In the genomic region with DNA sequence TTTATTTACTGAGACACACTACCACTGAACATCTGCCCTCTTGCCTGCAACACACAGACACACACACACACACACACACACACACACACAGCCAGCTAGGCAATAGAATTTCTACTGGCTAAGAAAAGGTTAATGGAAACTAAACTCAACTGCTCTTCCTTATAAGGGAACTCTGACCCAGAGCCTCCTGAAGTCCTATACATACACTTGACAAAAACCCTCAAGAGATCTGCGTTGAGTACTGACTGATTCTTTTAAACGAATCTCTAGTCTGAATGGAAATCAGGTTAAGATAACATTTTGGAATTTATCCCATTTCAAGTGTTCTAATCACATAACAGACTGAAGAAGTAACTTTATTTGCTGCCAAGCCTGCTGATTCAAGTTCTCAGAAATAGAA, we compare ENCODE assay signal across 26 cellular contexts. TPM values are rescaled to one million over a fixed set of nuclear protein-coding genes. Genes with fewer than 3 reads are reported as not detected.
"Had no signal": no experiment of that assay in that cellular context is flagged by ENCODE, and none has a peak within 500 bp of the region (broad histone marks: within the 10 kb centered on the region; RNA-seq: fewer than 3 reads in every experiment).

No MANE protein-coding gene starts in this region.

- H3K4me3 Mint-ChIP-seq: activated CD8-positive, alpha-beta T cell treated with anti-CD3 and anti-CD28 coated beads for 36 hours; activated naive CD8-positive, alpha-beta T cell treated with anti-CD3 and anti-CD28 coated beads, Interleukin-2, amount 10 ng/mL, durations not matched to agents 7 days and 5 days; central memory CD8-positive, alpha-beta T cell; T-helper 1 cell treated with Interleukin-12 subunit alpha and Interleukin-12 subunit beta and Interleukin-4 antibody, amounts not matched to agents 30 μg/mL and 1 μg/mL, for 36 hours had no signal

- H3K27me3 ChIP-seq: adrenal gland, body of pancreas had no signal

- H3K4me1 ChIP-seq: body of pancreas had no signal

- DNase-seq: activated CD4-positive, alpha-beta T cell treated with anti-CD3 and anti-CD28 coated beads for 4 hours; activated CD8-positive, alpha-beta memory T cell treated with anti-CD3 and anti-CD28 coated beads, Interleukin-2, amount 50 U/mL, for 4 hours; activated CD8-positive, alpha-beta T cell treated with anti-CD3 and anti-CD28 coated beads for 36 hours; activated naive CD4-positive, alpha-beta T cell treated with anti-CD3 and anti-CD28 coated beads, Interleukin-2, amount 50 U/mL, for 16 hours; activated naive CD8-positive, alpha-beta T cell treated with anti-CD3 and anti-CD28 coated beads, Interleukin-2, amount 10 ng/mL, durations not matched to agents 7 days and 5 days; adrenal gland; anterior cingulate cortex; body of pancreas; Kasumi-1; KBM-7; NCI-H1105 treated with DMSO at 0.1 percent for 48 hours; NCI-H1436 treated with DMSO at 0.1 percent for 48 hours; NCI-H187 treated with DMSO at 0.1 percent for 48 hours; NCI-H2081 treated with DMSO at 0.1 percent for 48 hours; NCI-H2171 treated with DMSO at 0.1 percent for 48 hours; NCI-H345; NCI-H510A; NCI-H526 treated with DMSO at 0.1 percent for 48 hours; NCI-H82; SHP77 treated with DMSO at 0.1 percent for 48 hours; T-helper 9 cell; WERI-Rb-1 had no signal

- ATAC-seq: activated CD4-positive, CD25-positive, alpha-beta regulatory T cell treated with anti-CD3 and anti-CD28 coated beads, Interleukin-2, amount 50 U/mL, for 24 hours; activated CD8-positive, alpha-beta T cell treated with anti-CD3 and anti-CD28 coated beads for 36 hours; body of pancreas had no signal

- H3K27me3 Mint-ChIP-seq: activated CD8-positive, alpha-beta T cell treated with anti-CD3 and anti-CD28 coated beads for 36 hours; activated naive CD8-positive, alpha-beta T cell treated with anti-CD3 and anti-CD28 coated beads, Interleukin-2, amount 10 ng/mL, durations not matched to agents 7 days and 5 days; central memory CD8-positive, alpha-beta T cell had no signal

- H3K27ac Mint-ChIP-seq: activated CD8-positive, alpha-beta T cell treated with anti-CD3 and anti-CD28 coated beads for 36 hours; activated naive CD8-positive, alpha-beta T cell treated with anti-CD3 and anti-CD28 coated beads, Interleukin-2, amount 10 ng/mL, durations not matched to agents 7 days and 5 days; T-helper 1 cell treated with Interleukin-12 subunit alpha and Interleukin-12 subunit beta and Interleukin-4 antibody, amounts not matched to agents 30 μg/mL and 1 μg/mL, for 36 hours had no signal

- H3K9me3 ChIP-seq: adrenal gland, body of pancreas had no signal

- H3K9me3 Mint-ChIP-seq: activated CD8-positive, alpha-beta T cell treated with anti-CD3 and anti-CD28 coated beads for 36 hours; activated naive CD8-positive, alpha-beta T cell treated with anti-CD3 and anti-CD28 coated beads, Interleukin-2, amount 10 ng/mL, durations not matched to agents 7 days and 5 days; T-helper 1 cell treated with Interleukin-12 subunit alpha and Interleukin-12 subunit beta and Interleukin-4 antibody, amounts not matched to agents 30 μg/mL and 1 μg/mL, for 36 hours had no signal

- H3K27ac ChIP-seq: adrenal gland, body of pancreas, WERI-Rb-1 had no signal

- H3K36me3 Mint-ChIP-seq: activated naive CD8-positive, alpha-beta T cell treated with anti-CD3 and anti-CD28 coated beads, Interleukin-2, amount 10 ng/mL, durations not matched to agents 7 days and 5 days had no signal

- H3K4me3 ChIP-seq: adrenal gland, body of pancreas had no signal

- H3K36me3 ChIP-seq: adrenal gland, WERI-Rb-1 had no signal

- H3K4me1 Mint-ChIP-seq: activated naive CD8-positive, alpha-beta T cell treated with anti-CD3 and anti-CD28 coated beads, Interleukin-2, amount 10 ng/mL, durations not matched to agents 7 days and 5 days; central memory CD8-positive, alpha-beta T cell had no signal

RNA-seq across cellular contexts. Expression of a gene that starts 25.9 kb away (rescaled TPM):
- total RNA-seq: activated CD8-positive, alpha-beta T cell treated with anti-CD3 and anti-CD28 coated beads for 36 hours; activated naive CD8-positive, alpha-beta T cell treated with anti-CD3 and anti-CD28 coated beads, Interleukin-2, amount 10 ng/mL, durations not matched to agents 7 days and 5 days; bronchial epithelial cell had no signal
